ENCODE assay signal across 18 cellular contexts in genomic region chr7:50814166-50814565, GRCh38.
"Had no signal": no experiment of that assay in that cellular context is flagged by ENCODE, and none has a peak within 500 bp of the region (broad histone marks: within the 10 kb centered on the region; RNA-seq: fewer than 3 reads in every experiment).

No MANE protein-coding gene starts in this region.

- DNase-seq: KBM-7, MV-4-11, NCI-H1048, NCI-H1105, NCI-H1417, NCI-H1436 treated with DMSO at 0.1 percent for 48 hours, NCI-H187, NCI-H2029, NCI-H2081 treated with DMSO at 0.1 percent for 48 hours, NCI-H2227 treated with DMSO at 0.1 percent for 48 hours, NCI-H524 treated with DMSO at 0.1 percent for 48 hours, NCI-H774, Right ventricle myocardium superior, RPMI8226, SIG-M5 had no signal

- H3K27me3 ChIP-seq: SJSA1 had no signal

- H3K27ac ChIP-seq: SJSA1, SK-N-MC had no signal

- H3K4me3 Mint-ChIP-seq: IgD-negative memory B cell had no signal

- H3K4me3 ChIP-seq: SJSA1, SK-N-MC had no signal

- H3K36me3 Mint-ChIP-seq: IgD-negative memory B cell had no signal

- H3K9me3 ChIP-seq: SJSA1 had no signal

- H3K36me3 ChIP-seq: SJSA1 had no signal

- H3K27ac Mint-ChIP-seq: IgD-negative memory B cell had no signal

- H3K4me1 ChIP-seq: SJSA1 had no signal
